9 cellular contexts compared by ENCODE assay signal in genomic region chr10:30825022-30825421, GRCh38.
"Had no signal": no experiment of that assay in that cellular context is flagged by ENCODE, and none has a peak within 500 bp of the region (broad histone marks: within the 10 kb centered on the region; RNA-seq: fewer than 3 reads in every experiment).

No MANE protein-coding gene starts in this region.

- DNase-seq: H7, HFFc6, KG1 had no signal

- H3K9me3 ChIP-seq: HAP-1 had no signal

- H2AFZ ChIP-seq: GM23338 had no signal

- H3K4me2 ChIP-seq: GM23338 had no signal

- FAIRE-seq: HepG2, K562 had no signal

- H3K4me1 ChIP-seq: HAP-1 had no signal

- ATAC-seq: GM23338, HCT116, HepG2, K562 had no signal

- H3K36me3 ChIP-seq: HAP-1 had no signal

- H3K4me3 ChIP-seq: GM23338, HAP-1, K562 had no signal

- H3K27ac ChIP-seq: HL-60 had no signal
